11 cellular contexts compared by ENCODE assay signal in genomic region chr9:125161284-125161918, GRCh38. TPM values are rescaled to one million over a fixed set of nuclear protein-coding genes. Genes with fewer than 3 reads are reported as not detected.
DNase-seq lines count a peak whose midpoint lies in the region; ATAC-seq and TF ChIP-seq lines count a peak whose summit lies in the region.
"Had no signal": no experiment of that assay in that cellular context is flagged by ENCODE, and none has a peak within 500 bp of the region (broad histone marks: within the 10 kb centered on the region; RNA-seq: fewer than 3 reads in every experiment).

No MANE protein-coding gene starts in this region.

- H3K27me3 ChIP-seq in IMR-90 (ENCODE audit: control insufficient read depth, insufficient read depth, low read length) = no peaks in the 10 kb centered on the region
- no peaks in the 10 kb centered on the region for H3K27me3 ChIP-seq in subcutaneous abdominal adipose tissue (ENCODE audit: control insufficient read depth in 5 of 5, insufficient read depth in 4 of 5, low read length in 5 of 5)

- H3K18ac ChIP-seq in IMR-90 (ENCODE audit: low read depth, low read length) = no peak overlapping the region

- dilution Hi-C loops in IMR-90 (cut with HindIII; ENCODE audit: low sequenced_read_pairs, unreplicated experiment) = no loop called here

- no peak overlapping the region for H4K91ac ChIP-seq in IMR-90 (ENCODE audit: insufficient read depth, low read depth, low read length)

- no TSS peak for BruUV-seq in IMR-90 (replicated peaks; lab: Mats Ljungman, UMichigan)

- H2BK15ac ChIP-seq in IMR-90 (ENCODE audit: low read depth, low read length) = no peak overlapping the region

- no peak overlapping the region; the same call in 1 of the 2 replicates for H2AK5ac ChIP-seq in IMR-90 (ENCODE audit: low read depth, low read length)

- peak overlapping the region; percentile 73; the same call in 1 of the 2 replicates for H3K27ac ChIP-seq in IMR-90 (ENCODE audit: insufficient read depth, low read length)
- peak overlapping the region; percentile 84 for H3K27ac ChIP-seq in subcutaneous abdominal adipose tissue (ENCODE audit: low read depth, low read length)

- no peak overlapping the region for H2AK9ac ChIP-seq in IMR-90 (replicated peaks; ENCODE audit: low read depth, low read length, poor library complexity)

- H3K4me2 ChIP-seq in IMR-90 (ENCODE audit: low read depth, low read length) = peak overlapping the region; percentile 14

- no peak for TF ChIP-seq POLR2A in IMR-90 (IDR thresholded peaks at IDR 0.05; ENCODE audit: low read depth, low read length)

- 0 out of 2 replicates have a peak overlapping the region, but pooled peaks have one; percentile 3 for H3K14ac ChIP-seq in IMR-90 (replicated peaks; ENCODE audit: low read depth, low read length)

- in situ Hi-C loops in IMR-90 (cut with MboI; ENCODE audit: low sequenced_read_pairs) = no loop called here

- H3K4ac ChIP-seq in IMR-90 (ENCODE audit: low read depth, low read length) = peak overlapping the region; percentile 6

- no peaks in the 10 kb centered on the region for H3K9me3 ChIP-seq in IMR-90 (ENCODE audit: control insufficient read depth, insufficient read depth, low read length)
- no peaks in the 10 kb centered on the region for H3K9me3 ChIP-seq in subcutaneous abdominal adipose tissue (ENCODE audit: control insufficient read depth in 5 of 5, low read length in 5 of 5)

- no peak overlapping the region for H3K23ac ChIP-seq in IMR-90 (ENCODE audit: low read depth, low read length)

- H3K56ac ChIP-seq in IMR-90 (ENCODE audit: extremely low read depth, insufficient read depth, low read length) = no peak overlapping the region

- no peak overlapping the region for H3K4me3 ChIP-seq in IMR-90 (ENCODE audit: insufficient read depth, low read depth, low read length)
- H3K4me3 ChIP-seq in subcutaneous abdominal adipose tissue (ENCODE audit: low read depth in 1 of 5, low read length in 5 of 5) = peak overlapping the region in 1 of 5 donors; percentile 22

- no peak for TF ChIP-seq CTCF in IMR-90 (conservative IDR thresholded peaks at IDR 0.05; ENCODE audit: low read depth, low read length)

- H2BK5ac ChIP-seq in IMR-90 (ENCODE audit: low read depth, low read length, poor library complexity, severe bottlenecking) = peak overlapping the region; percentile 81

- WGBS in IMR-90 (ENCODE audit: extremely low coverage in 2 of 2, insufficient read length in 1 of 2), 2 experiments = 100% methylated on average over 1 of the region's 3 CpGs; no CpG with 5 or more reads in 1 of the 2 experiments

- H3K4me1 ChIP-seq in IMR-90 (ENCODE audit: control insufficient read depth, insufficient read depth, low read length) = peaks cover 10% of the 10 kb centered on the region
- peaks cover 0 to 34% (median 12%) of the 10 kb centered on the region in 5 donors for H3K4me1 ChIP-seq in subcutaneous abdominal adipose tissue (ENCODE audit: control insufficient read depth in 5 of 5, insufficient read depth in 5 of 5, low read length in 5 of 5)

- H2BK20ac ChIP-seq in IMR-90 (ENCODE audit: low read depth, low read length) = no peak overlapping the region

- intact Hi-C loops in IMR-90 (cut with micrococcal nuclease) = no loop called here

- H3K9ac ChIP-seq in IMR-90 (ENCODE audit: low read depth, low read length) (no peak overlapping the region; the same call in 1 of the 2 replicates), subcutaneous abdominal adipose tissue (ENCODE audit: low read length in 5 of 5) (peak overlapping the region in 2 of 5 donors; percentile 64 to 80)

- H3K79me1 ChIP-seq in IMR-90 (ENCODE audit: low read depth in 1 of 2, low read length in 2 of 2) = peaks cover 19 to 63% of the 10 kb centered on the region in 2 experiments

- H3K9me1 ChIP-seq in IMR-90 (ENCODE audit: insufficient read depth, low read length) = 0 out of 2 replicates have a peak, but pooled peaks cover 6% of the 10 kb centered on the region

- H2BK120ac ChIP-seq in IMR-90 (ENCODE audit: low read depth, low read length) = no peak overlapping the region

- DNase-seq in IMR-90 = no peak
- DNase-seq in astrocyte of the hippocampus (ENCODE audit: low read depth, low spot score) = peak; percentile 31
- no peak for DNase-seq in left lobe of liver (ENCODE audit: low spot score)
- DNase-seq in effector CD4-positive, alpha-beta T cell = no peak
- no peak for DNase-seq in Kasumi-1 (lab: John Stamatoyannopoulos, UW)
- DNase-seq: activated gamma-delta T cell; NCI-H526; SIG-M5; stimulated activated CD4-positive, alpha-beta T cell treated with anti-CD3 and anti-CD28 coated beads, Interleukin-15, amount 100 ng/mL, for 24 hours had no signal

- no peak for TF ChIP-seq RAD21 in IMR-90 (IDR thresholded peaks at IDR 0.05; ENCODE audit: low read length)

- peaks cover 15% of the 10 kb centered on the region; the same call in 1 of the 2 replicates for H4K20me1 ChIP-seq in IMR-90 (ENCODE audit: insufficient read depth, low read length)

- CTCF ChIA-PET in IMR-90 (lab: Yijun Ruan, JAX) = interaction anchor here (0.8 kb wide), 1 partner anchor 18 kb away, joined by 3 read pairs; the partner anchor contains the start of gene SCAI

- H4K8ac ChIP-seq in IMR-90 (ENCODE audit: low read depth in 2 of 2, low read length in 2 of 2) = peak overlapping the region in 1 of 2 experiments; percentile 47; a peak in 1 of 4 replicates

- peaks cover 4% of the 10 kb centered on the region; the same call in 1 of the 2 replicates for H3K36me3 ChIP-seq in IMR-90 (ENCODE audit: control insufficient read depth, insufficient read depth, low read length)
- H3K36me3 ChIP-seq in subcutaneous abdominal adipose tissue (ENCODE audit: control insufficient read depth in 5 of 5, insufficient read depth in 5 of 5, low read length in 5 of 5) = peaks cover 0 to 11% (median 9%) of the 10 kb centered on the region in 5 donors

- peak overlapping the region; percentile 8; the same call in 1 of the 2 replicates for H4K5ac ChIP-seq in IMR-90 (ENCODE audit: low read depth, low read length)

- POLR2A ChIA-PET in IMR-90 (lab: Charles Lee; ENCODE audit: unreplicated experiment) = no interaction called here

- ATAC-seq in IMR-90 (ENCODE audit: low read depth) (peak; percentile 61), left lobe of liver (peak; percentile 52), HG03196 (IDR thresholded peaks at IDR 0.05; ENCODE audit: unreplicated experiment) (no peak)

- H2AFZ ChIP-seq in IMR-90 (replicated peaks; ENCODE audit: low read length, poor library complexity) = no peak overlapping the region

TF ChIP-seq in IMR-90, 13 proteins besides CTCF, POLR2A, EP300 and RAD21:
- TF ChIP-seq CEBPB (IDR thresholded peaks at IDR 0.05; ENCODE audit: low read depth, low read length) (peak; percentile 70), RFX5 (IDR thresholded peaks at IDR 0.05; ENCODE audit: low read depth, low read length) (no peak)

RNA-seq across cellular contexts. Expression of gene SCAI, which starts 18.1 kb away (rescaled TPM):
- total RNA-seq in IMR-90 (2012; rRNA removed) (13.3 and 14.5 TPM in 2 replicates), left lobe of liver (2.6 TPM)
- 2.5 and 3.6 TPM in 2 replicates for polyA plus RNA-seq in IMR-90 (2012; rRNA removed)
- polyA plus RNA-seq in IMR-90 (2012; cell fraction: cytosol; rRNA removed) = 0.79 and 1.1 TPM in 2 replicates
- 1.5 and 12.2 TPM in 2 replicates for polyA plus RNA-seq in IMR-90 (2012; cell fraction: nucleus; rRNA removed; ENCODE audit: low replicate concordance)

RNA-seq across cellular contexts. Expression of gene PPP6C, which starts 28.2 kb away (rescaled TPM):
- total RNA-seq in IMR-90 (2012; rRNA removed) = 15.4 and 27.5 TPM in 2 replicates
- polyA plus RNA-seq in IMR-90 (2012; rRNA removed) = 12.9 and 14.5 TPM in 2 replicates
- polyA plus RNA-seq in IMR-90 (2012; cell fraction: cytosol; rRNA removed) = 3.5 and 3.9 TPM in 2 replicates
- 1.6 and 7.7 TPM in 2 replicates for polyA plus RNA-seq in IMR-90 (2012; cell fraction: nucleus; rRNA removed; ENCODE audit: low replicate concordance)
- 17.0 TPM for total RNA-seq in left lobe of liver

RNA-seq across cellular contexts. Expression of gene RABEPK, which starts 38.9 kb away (rescaled TPM):
- 49.7 and 59.7 TPM in 2 replicates for total RNA-seq in IMR-90 (2012; rRNA removed)
- polyA plus RNA-seq in IMR-90 (2012; rRNA removed) = 43.9 and 44.6 TPM in 2 replicates
- polyA plus RNA-seq in IMR-90 (2012; cell fraction: cytosol; rRNA removed) = 33.0 and 37.2 TPM in 2 replicates
- polyA plus RNA-seq in IMR-90 (2012; cell fraction: nucleus; rRNA removed; ENCODE audit: low replicate concordance) = 23.4 and 31.8 TPM in 2 replicates
- total RNA-seq in left lobe of liver = 22.9 TPM
